13 cellular contexts compared by ENCODE assay signal in genomic region chr1:60942896-60943633, GRCh38.
DNase-seq lines count a peak whose midpoint lies in the region; ATAC-seq, FAIRE-seq and TF ChIP-seq lines count a peak whose summit lies in the region.
"Had no signal": no experiment of that assay in that cellular context is flagged by ENCODE, and none has a peak within 500 bp of the region (broad histone marks: within the 10 kb centered on the region; RNA-seq: fewer than 3 reads in every experiment).

No MANE protein-coding gene starts in this region.

- intact Hi-C loops in endothelial cell of umbilical vein (cut with micrococcal nuclease): loop anchor here (2.0 kb wide), 1 partner anchor 68 kb away; no protein-coding TSS in a partner anchor

- peaks cover 29% of the 10 kb centered on the region for H3K4me1 ChIP-seq in endothelial cell of umbilical vein (ENCODE audit: control insufficient read depth, extremely low read depth, insufficient read depth, low read length)

- H3K36me3 ChIP-seq in endothelial cell of umbilical vein (ENCODE audit: control insufficient read depth in 2 of 2, extremely low read depth in 1 of 2, insufficient read depth in 2 of 2, low read length in 2 of 2): no peaks in the 10 kb centered on the region

- CTCF ChIA-PET in endothelial cell of umbilical vein (lab: Charles Lee): interaction anchor here (1.6 kb wide), 1 partner anchor 80 kb away, joined by 3 read pairs; no protein-coding TSS in a partner anchor

- dilution Hi-C loops in endothelial cell of umbilical vein (cut with MboI; ENCODE audit: extremely low pct_ligation_motif_present, low sequenced_read_pairs): no loop called here

- no peak overlapping the region for H3K4me3 ChIP-seq in endothelial cell of umbilical vein (replicated peaks in 1 of 3; ENCODE audit: insufficient read depth in 1 of 3, low read depth in 1 of 3, low read length in 3 of 3)

- H3K9me1 ChIP-seq in endothelial cell of umbilical vein (replicated peaks; ENCODE audit: control insufficient read depth, extremely low read depth, insufficient read depth, low read length): no peaks in the 10 kb centered on the region

- POLR2A ChIA-PET in endothelial cell of umbilical vein (lab: Charles Lee): no interaction called here

- H4K20me1 ChIP-seq in endothelial cell of umbilical vein (replicated peaks; ENCODE audit: control insufficient read depth, extremely low read depth, insufficient read depth, low read length): no peaks in the 10 kb centered on the region

- BruUV-seq in endothelial cell of umbilical vein (replicated peaks; lab: Mats Ljungman, UMichigan): no TSS peak

- no peak overlapping the region for H3K4me3 Mint-ChIP-seq in activated T-cell treated with anti-CD3 and anti-CD28 coated beads, Interleukin-2, amount 50 U/mL, for 4 hours
- H3K4me3 Mint-ChIP-seq: activated CD4-positive, alpha-beta T cell treated with anti-CD3 and anti-CD28 coated beads for 36 hours; activated naive CD4-positive, alpha-beta T cell treated with anti-CD3 and anti-CD28 coated beads, Interleukin-2, amount 50 U/mL, for 24 hours; dendritic cell treated with granulocyte-macrophage colony-stimulating factor and Interleukin-4, amounts not matched to agents 40 ng/mL and 50 ng/mL, for 4 days had no signal

- no peaks in the 10 kb centered on the region for H3K27me3 ChIP-seq in endothelial cell of umbilical vein (ENCODE audit: control insufficient read depth in 2 of 2, insufficient read depth in 2 of 2, low read length in 2 of 2)

- H3K27ac ChIP-seq in endothelial cell of umbilical vein (ENCODE audit: insufficient read depth, low read depth, low read length): peak overlapping the region; percentile 5

- no peak for FAIRE-seq in endothelial cell of umbilical vein (lab: Jason Lieb, UNC)

- H2AFZ ChIP-seq in endothelial cell of umbilical vein (ENCODE audit: low read depth, low read length): peak overlapping the region; percentile 32

- ATAC-seq in GM19438 (IDR thresholded peaks at IDR 0.05; ENCODE audit: low read depth, unreplicated experiment) (peak; percentile 62), HG03469 (IDR thresholded peaks at IDR 0.05; ENCODE audit: unreplicated experiment) (peak; percentile 70)
- ATAC-seq in activated T-cell treated with anti-CD3 and anti-CD28 coated beads, Interleukin-2, amount 50 U/mL, for 4 hours: no peak
- ATAC-seq: activated CD4-positive, alpha-beta T cell treated with anti-CD3 and anti-CD28 coated beads for 36 hours had no signal

- no peak for TF ChIP-seq CTCF in endothelial cell of umbilical vein (IDR thresholded peaks at IDR 0.05; ENCODE audit: extremely low read depth in 1 of 2, insufficient read depth in 1 of 2, low read depth in 1 of 2, low read length in 2 of 2)

- no peak overlapping the region for H3K9ac ChIP-seq in endothelial cell of umbilical vein (replicated peaks; ENCODE audit: extremely low read depth, insufficient read depth, low read length)

- no peaks in the 10 kb centered on the region for H3K27me3 Mint-ChIP-seq in activated T-cell treated with anti-CD3 and anti-CD28 coated beads, Interleukin-2, amount 50 U/mL, for 4 hours (ENCODE audit: low read depth)
- H3K27me3 Mint-ChIP-seq: dendritic cell treated with granulocyte-macrophage colony-stimulating factor and Interleukin-4, amounts not matched to agents 40 ng/mL and 50 ng/mL, for 4 days had no signal

- DNase-seq in CD1c-positive myeloid dendritic cell (ENCODE audit: extremely low spot score): peak; percentile 65
- DNase-seq in endothelial cell of umbilical vein (ENCODE audit: low read depth, low spot score): peak; percentile 36
- DNase-seq in NCI-H345 treated with DMSO at 0.1 percent for 48 hours (lab: John Stamatoyannopoulos, UW; ENCODE audit: unreplicated experiment): no peak
- no peak for DNase-seq in activated T-cell treated with anti-CD3 and anti-CD28 coated beads, Interleukin-2, amount 50 U/mL, for 4 hours
- no peak for DNase-seq in GF-D8 (lab: John Stamatoyannopoulos, UW)
- DNase-seq in COLO668 (lab: John Stamatoyannopoulos, UW; ENCODE audit: unreplicated experiment): no peak
- DNase-seq: activated CD4-positive, alpha-beta T cell treated with anti-CD3 and anti-CD28 coated beads for 36 hours; mesenchymal stem cell; NCI-H1930 had no signal

- H3K4me2 ChIP-seq in endothelial cell of umbilical vein (ENCODE audit: insufficient read depth, low read length): no peak overlapping the region

- TF ChIP-seq POLR2A in endothelial cell of umbilical vein (IDR thresholded peaks at IDR 0.05; ENCODE audit: low read depth, low read length): no peak

- no peaks in the 10 kb centered on the region for H3K36me3 Mint-ChIP-seq in activated T-cell treated with anti-CD3 and anti-CD28 coated beads, Interleukin-2, amount 50 U/mL, for 4 hours (ENCODE audit: insufficient read depth)
- H3K36me3 Mint-ChIP-seq: activated naive CD4-positive, alpha-beta T cell treated with anti-CD3 and anti-CD28 coated beads, Interleukin-2, amount 50 U/mL, for 24 hours had no signal

- no peaks in the 10 kb centered on the region for H3K79me2 ChIP-seq in endothelial cell of umbilical vein (ENCODE audit: control insufficient read depth, insufficient read depth, low read length)

- H3K4me1 Mint-ChIP-seq in activated T-cell treated with anti-CD3 and anti-CD28 coated beads, Interleukin-2, amount 50 U/mL, for 4 hours (ENCODE audit: low read depth): no peaks in the 10 kb centered on the region
- H3K4me1 Mint-ChIP-seq: activated naive CD4-positive, alpha-beta T cell treated with anti-CD3 and anti-CD28 coated beads, Interleukin-2, amount 50 U/mL, for 24 hours had no signal

- H3K9me3 ChIP-seq in endothelial cell of umbilical vein (replicated peaks; ENCODE audit: control insufficient read depth, insufficient read depth, low read length): no peaks in the 10 kb centered on the region

- no peaks in the 10 kb centered on the region for H3K9me3 Mint-ChIP-seq in activated T-cell treated with anti-CD3 and anti-CD28 coated beads, Interleukin-2, amount 50 U/mL, for 4 hours
- H3K9me3 Mint-ChIP-seq: activated naive CD4-positive, alpha-beta T cell treated with anti-CD3 and anti-CD28 coated beads, Interleukin-2, amount 50 U/mL, for 24 hours; dendritic cell treated with granulocyte-macrophage colony-stimulating factor and Interleukin-4, amounts not matched to agents 40 ng/mL and 50 ng/mL, for 4 days had no signal

TF ChIP-seq in endothelial cell of umbilical vein, 7 proteins besides CTCF, POLR2A, EP300 and RAD21:
- TF ChIP-seq FOS (IDR thresholded peaks at IDR 0.05; ENCODE audit: borderline replicate concordance, insufficient read depth, low read length) (no peak), POLR2AphosphoS5 (IDR thresholded peaks at IDR 0.05; ENCODE audit: insufficient read depth, low read depth, low read length) (no peak), GATA2 (IDR thresholded peaks at IDR 0.05; ENCODE audit: insufficient read depth, insufficient read length, low read depth, low read length) (no peak), MAX (IDR thresholded peaks at IDR 0.05; ENCODE audit: insufficient read depth, insufficient read length) (no peak), JUN (IDR thresholded peaks at IDR 0.05; ENCODE audit: borderline replicate concordance, insufficient read depth, insufficient read length, low read depth) (no peak), EZH2 (IDR thresholded peaks at IDR 0.05; ENCODE audit: borderline replicate concordance, low read depth, low read length, severe bottlenecking) (no peak), MYC (IDR thresholded peaks at IDR 0.05; ENCODE audit: low read depth, low read length) (no peak)
TF ChIP-seq in endothelial cell of umbilical vein: peak in this region for 0.

Comparison
In these comparisons a context has a peak if more than half of its experiments do, and no peak if none do; other contexts are left out.
1. DNase-seq: peak in CD1c-positive myeloid dendritic cell (single experiment) and endothelial cell of umbilical vein (single experiment); none in NCI-H345 treated with DMSO at 0.1 percent for 48 hours (single experiment), activated T-cell treated with anti-CD3 and anti-CD28 coated beads, Interleukin-2, amount 50 U/mL, for 4 hours (single experiment), GF-D8 (single experiment) and COLO668 (single experiment).
2. ATAC-seq: peak in GM19438 (single experiment) and HG03469 (single experiment); none in activated T-cell treated with anti-CD3 and anti-CD28 coated beads, Interleukin-2, amount 50 U/mL, for 4 hours (0 of 2).